ENCODE assay signal across 8 cellular contexts in the genomic region with DNA sequence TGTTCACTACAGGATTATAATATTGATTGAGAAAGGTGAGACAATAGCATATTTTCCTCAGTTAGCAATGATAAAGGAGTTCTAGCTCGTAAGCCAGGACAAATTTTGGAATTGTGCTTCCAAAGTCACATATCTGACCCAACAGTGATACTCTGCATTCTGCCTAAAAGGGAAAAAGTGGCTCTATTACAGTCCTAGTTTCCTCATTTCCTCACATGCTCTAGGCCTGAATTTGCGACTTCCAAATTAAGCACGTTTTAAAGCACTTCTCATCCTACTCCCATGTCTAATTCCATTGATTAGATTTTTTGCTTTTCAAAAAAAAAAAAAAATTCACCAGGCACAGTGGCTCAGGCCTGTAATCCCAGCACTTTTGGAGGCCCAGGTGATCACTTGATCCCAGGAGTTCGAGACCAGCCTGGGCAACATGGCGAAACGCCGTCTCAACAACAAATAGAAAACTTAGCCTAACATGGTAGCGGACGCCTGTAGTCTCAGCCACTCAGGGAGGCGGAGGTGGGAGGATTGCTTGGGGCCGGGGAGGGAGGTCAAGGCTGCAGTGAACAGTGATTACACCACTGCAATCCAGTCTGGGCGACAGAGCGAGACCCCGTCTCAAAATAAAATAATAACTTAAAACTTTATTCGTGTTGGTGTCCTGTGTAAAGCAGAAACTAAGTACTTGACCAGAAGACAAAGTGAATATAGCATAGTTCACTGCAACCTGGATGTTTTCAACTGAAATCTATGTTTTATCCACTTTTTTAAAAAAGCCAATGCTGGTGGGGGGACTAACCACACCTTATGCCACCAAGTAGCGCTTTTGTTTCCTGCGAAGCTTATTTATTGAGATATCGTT. TPM values are rescaled to one million over a fixed set of nuclear protein-coding genes. Genes with fewer than 3 reads are reported as not detected.
DNase-seq lines count a peak whose midpoint lies in the region; ATAC-seq, FAIRE-seq and TF ChIP-seq lines count a peak whose summit lies in the region.

No MANE protein-coding gene starts in this region.

- H3K4me3 ChIP-seq in Jurkat, Clone E6-1 (ENCODE audit: low read length), result peak overlapping the region; percentile 93
- H3K4me3 ChIP-seq in K562, result peak overlapping the region; percentile 97
- peak overlapping the region; percentile 97 for H3K4me3 ChIP-seq in mesodermal cell (ENCODE audit: extremely low read depth, insufficient read depth, low read length, poor library complexity, severe bottlenecking)

- ATAC-seq in K562 (peak; percentile 64), GM21526 (IDR thresholded peaks at IDR 0.05; ENCODE audit: low FRiP score, unreplicated experiment) (no peak), GM21825 (IDR thresholded peaks at IDR 0.05; ENCODE audit: unreplicated experiment) (no peak)

- H3K79me2 ChIP-seq in K562 (ENCODE audit: control insufficient read depth, insufficient read depth, low read length), result peaks cover 63% of the 10 kb centered on the region

- H3K4me2 ChIP-seq in K562 (ENCODE audit: insufficient read depth, low read length), result peak overlapping the region; percentile 99

- H3K9me1 ChIP-seq in K562 (ENCODE audit: control insufficient read depth, insufficient read depth, low read length), result no peaks in the 10 kb centered on the region

- intact Hi-C loops in K562 (cut with micrococcal nuclease), result no loop called here

- no peak for TF ChIP-seq CTCF in D721Med (IDR thresholded peaks at IDR 0.05; ENCODE audit: insufficient read depth, missing control alignments)
- no peak for TF ChIP-seq CTCF in K562 (IDR thresholded peaks at IDR 0.05 in 2 of 3, conservative IDR thresholded peaks at IDR 0.05 in 1 of 3; ENCODE audit: insufficient read depth in 2 of 3, low read depth in 1 of 3, low read length in 3 of 3)

- peak overlapping the region; percentile 97; the same call in 1 of the 2 replicates for H2AFZ ChIP-seq in K562 (ENCODE audit: low read depth, low read length)

- POLR2A ChIA-PET in K562 (lab: Yijun Ruan, JAX), result interaction anchor here (0.6 to 3.3 kb wide), 9 partner anchors 10 to 104 kb away, joined by 3 to 31 read pairs (median 6); a partner anchor contains a TSS

- H3K9me3 ChIP-seq in K562 (replicated peaks; ENCODE audit: control insufficient read depth, insufficient read depth, low read depth, low read length) (no peaks in the 10 kb centered on the region), mesodermal cell (ENCODE audit: control insufficient read depth, low read length) (peaks cover 6% of the 10 kb centered on the region)

- TF ChIP-seq RAD21 in K562 (CRISPR knock-in tag; conservative IDR thresholded peaks at IDR 0.05 in 1 of 2, IDR thresholded peaks at IDR 0.05 in 1 of 2), result no peak

- H3K27ac ChIP-seq in K562 (ENCODE audit: extremely low read depth, low read depth, low read length) (peak overlapping the region; percentile 100), mesodermal cell (ENCODE audit: low read depth, low read length, severe bottlenecking) (peak overlapping the region; percentile 3)

- H3K4me1 ChIP-seq in K562 (replicated peaks in 1 of 2; ENCODE audit: control insufficient read depth in 2 of 2, insufficient read depth in 2 of 2, low read length in 2 of 2) (peaks cover 9 to 15% of the 10 kb centered on the region in 2 experiments), mesodermal cell (ENCODE audit: control insufficient read depth, insufficient read depth, low read length, poor library complexity, severe bottlenecking) (peaks cover 6% of the 10 kb centered on the region)

- CTCF ChIA-PET in K562 (lab: Yijun Ruan, JAX; ENCODE audit: low intra/inter-chr PET ratio), result interaction anchor here (0.7 kb wide), 1 partner anchor 115 kb away, joined by 5 read pairs; no protein-coding TSS in a partner anchor

- FAIRE-seq in D721Med (lab: Jason Lieb, UNC) (peak; percentile 16), K562 (lab: Jason Lieb, UNC) (peak; percentile 74)

- peak; percentile 48 for TF ChIP-seq POLR2A in K562 (conservative IDR thresholded peaks at IDR 0.05)

- BruUV-seq in K562 (replicated peaks; lab: Mats Ljungman, UMichigan), result no TSS peak

- no peak for TF ChIP-seq EP300 in K562 (IDR thresholded peaks at IDR 0.05; ENCODE audit: low read length)

- H3K27me3 ChIP-seq in K562 (ENCODE audit: control insufficient read depth in 2 of 2, insufficient read depth in 2 of 2, low read length in 2 of 2), result no peaks in the 10 kb centered on the region

- H3K9ac ChIP-seq in K562 (ENCODE audit: insufficient read depth in 1 of 2, low read depth in 2 of 2, low read length in 2 of 2), result peak overlapping the region; percentile 86 to 99

- no peaks in the 10 kb centered on the region; the same call in 1 of the 2 replicates for H4K20me1 ChIP-seq in K562 (replicated peaks; ENCODE audit: control insufficient read depth, insufficient read depth, low read length)

- DNase-seq in D721Med (ENCODE audit: insufficient read length, low spot score) (no peak), K562 (ENCODE audit: extremely low read depth in 1 of 4, low spot score in 3 of 4) (peak in 2 of 4 experiments; percentile 34 to 81), NCI-H1105 (lab: John Stamatoyannopoulos, UW) (no peak), amygdala (lab: John Stamatoyannopoulos, UW) (no peak)
- DNase-seq in Jurkat, Clone E6-1 (ENCODE audit: low read depth, low spot score), result no peak

- in situ Hi-C loops in K562 (cut with MboI), result no loop called here

- WGBS in K562 (ENCODE audit: insufficient coverage, low coverage, missing lambda C conversion rate), result under 1% methylated on average over 18 of the region's 18 CpGs
- 57 to 70% methylated on average over 7 to 8 of the region's 18 CpGs for WGBS in mesodermal cell (ENCODE audit: insufficient coverage in 2 of 2), 2 experiments

- H3K36me3 ChIP-seq in K562 (ENCODE audit: control insufficient read depth, insufficient read depth, low read length) (peaks cover 7% of the 10 kb centered on the region; the same call in 2 of the 3 replicates), mesodermal cell (ENCODE audit: control insufficient read depth, insufficient read depth, low read length) (peaks cover 16% of the 10 kb centered on the region)

TF ChIP-seq in K562, 482 proteins besides CTCF, POLR2A, EP300 and RAD21 (continues in another document):
- TF ChIP-seq, protein P1, sequence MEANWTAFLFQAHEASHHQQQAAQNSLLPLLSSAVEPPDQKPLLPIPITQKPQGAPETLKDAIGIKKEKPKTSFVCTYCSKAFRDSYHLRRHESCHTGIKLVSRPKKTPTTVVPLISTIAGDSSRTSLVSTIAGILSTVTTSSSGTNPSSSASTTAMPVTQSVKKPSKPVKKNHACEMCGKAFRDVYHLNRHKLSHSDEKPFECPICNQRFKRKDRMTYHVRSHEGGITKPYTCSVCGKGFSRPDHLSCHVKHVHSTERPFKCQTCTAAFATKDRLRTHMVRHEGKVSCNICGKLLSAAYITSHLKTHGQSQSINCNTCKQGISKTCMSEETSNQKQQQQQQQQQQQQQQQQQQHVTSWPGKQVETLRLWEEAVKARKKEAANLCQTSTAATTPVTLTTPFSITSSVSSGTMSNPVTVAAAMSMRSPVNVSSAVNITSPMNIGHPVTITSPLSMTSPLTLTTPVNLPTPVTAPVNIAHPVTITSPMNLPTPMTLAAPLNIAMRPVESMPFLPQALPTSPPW (CRISPR knock-in tag; IDR thresholded peaks at IDR 0.05), result peak; percentile 46; the same call in 1 of the 2 replicates

RNA-seq across cellular contexts. Expression of a gene that starts 1.5 kb away (rescaled TPM):
- polyA plus RNA-seq in Jurkat, Clone E6-1 (2012; ENCODE audit: insufficient read depth, insufficient read length), result 13.7 TPM
- total RNA-seq in K562 (2011; cell fraction: chromatin; rRNA removed; ENCODE audit: low replicate concordance), result 13.8 and 37.5 TPM in 2 replicates
- 11.3 and 14.6 TPM in 2 replicates for total RNA-seq in K562 (2011; cell fraction: nucleolus; rRNA removed)
- 17.2 and 25.9 TPM in 2 replicates for total RNA-seq in K562 (2011; cell fraction: nucleoplasm; rRNA removed)
- 17.1 and 19.8 TPM in 2 replicates for total RNA-seq in K562 (2014; rRNA removed)
- total RNA-seq in K562 (2014; rRNA removed; fragmentation: Illumina TruSeq; extraction: Trizol), result 29.9 and 34.5 TPM in 2 replicates
- 26.7 and 31.3 TPM in 2 replicates for total RNA-seq in K562 (2015; rRNA removed; fragmentation: Illumina TruSeq; extraction: Trizol)
- 19.6 TPM in 2 replicates for total RNA-seq in K562 (2021)
- polyA plus RNA-seq in K562 (2011; rRNA removed), result 12.4 and 15.0 TPM in 2 replicates
- polyA plus RNA-seq in K562 (2011; cell fraction: cytosol; rRNA removed), result 2.7 and 5.3 TPM in 2 replicates
- polyA plus RNA-seq in K562 (2011; cell fraction: nucleus; rRNA removed), result 9.9 and 11.7 TPM in 2 replicates
- 14.2 and 18.1 TPM in 2 replicates for polyA plus RNA-seq in K562 (2012)
- polyA plus RNA-seq in K562 (2014; fragmentation: Illumina TruSeq; extraction: Trizol), result 20.5 and 24.1 TPM in 2 replicates
- polyA plus RNA-seq in K562 (2014; fragmentation: Nextera tagmentation; extraction: Ambion mirVana), result 10 to 100 TPM; 15.6 to 22.6 TPM
- 15.7 and 16.7 TPM in 2 replicates for polyA plus RNA-seq in K562 (2014; rRNA removed)
- polyA minus RNA-seq in K562 (2011; rRNA and poly(A)+ RNA removed), result 20.8 and 29.1 TPM in 2 replicates
- polyA minus RNA-seq in K562 (2011; cell fraction: cytosol; rRNA and poly(A)+ RNA removed), result 12.1 and 12.5 TPM in 2 replicates
- 8.5 and 18.5 TPM in 2 replicates for polyA minus RNA-seq in K562 (2011; cell fraction: nucleus; rRNA and poly(A)+ RNA removed)
- 15.7 TPM for polyA plus RNA-seq in mesodermal cell (2013, experiment 1 of 2)
- 19.3 TPM for polyA plus RNA-seq in mesodermal cell (2013, experiment 2 of 2)

RNA-seq across cellular contexts. Expression of a gene that starts 13.2 kb away (rescaled TPM):
- polyA plus RNA-seq in Jurkat, Clone E6-1 (2012; ENCODE audit: insufficient read depth, insufficient read length), result 498 TPM
- 10.6 and 18.6 TPM in 2 replicates for total RNA-seq in K562 (2011; cell fraction: chromatin; rRNA removed; ENCODE audit: low replicate concordance)
- total RNA-seq in K562 (2011; cell fraction: nucleolus; rRNA removed), result 11.3 and 12.9 TPM in 2 replicates
- 17.5 and 29.5 TPM in 2 replicates for total RNA-seq in K562 (2011; cell fraction: nucleoplasm; rRNA removed)
- total RNA-seq in K562 (2014; rRNA removed) (213 and 217 TPM in 2 replicates), K562 (2014; rRNA removed; fragmentation: Illumina TruSeq; extraction: Trizol) (340 and 396 TPM in 2 replicates), K562 (2015; rRNA removed; fragmentation: Illumina TruSeq; extraction: Trizol) (296 and 350 TPM in 2 replicates), K562 (2021) (179 and 186 TPM in 2 replicates)
- polyA plus RNA-seq in K562 (2011; rRNA removed) (173 and 230 TPM in 2 replicates), K562 (2014; fragmentation: Illumina TruSeq; extraction: Trizol) (231 and 284 TPM in 2 replicates), K562 (2014; fragmentation: Nextera tagmentation; extraction: Ambion mirVana) (1,000 to 10,000 TPM in 1 of 2 experiments, 100 to 1,000 TPM in 1; 960 to 1,063 TPM), K562 (2014; rRNA removed) (285 and 313 TPM in 2 replicates)
- 34.2 and 93.4 TPM in 2 replicates for polyA plus RNA-seq in K562 (2011; cell fraction: cytosol; rRNA removed)
- 7.3 and 10.7 TPM in 2 replicates for polyA plus RNA-seq in K562 (2011; cell fraction: nucleus; rRNA removed)
- 86.4 and 150 TPM in 2 replicates for polyA plus RNA-seq in K562 (2012)
- polyA minus RNA-seq in K562 (2011; rRNA and poly(A)+ RNA removed), result 76.9 and 95.2 TPM in 2 replicates
- 45.0 and 45.5 TPM in 2 replicates for polyA minus RNA-seq in K562 (2011; cell fraction: cytosol; rRNA and poly(A)+ RNA removed)
- polyA minus RNA-seq in K562 (2011; cell fraction: nucleus; rRNA and poly(A)+ RNA removed), result 7.0 and 18.4 TPM in 2 replicates
- polyA plus RNA-seq in mesodermal cell (2013, experiment 1 of 2), result 141 TPM
- polyA plus RNA-seq in mesodermal cell (2013, experiment 2 of 2), result 149 TPM
